In the genomic region with DNA sequence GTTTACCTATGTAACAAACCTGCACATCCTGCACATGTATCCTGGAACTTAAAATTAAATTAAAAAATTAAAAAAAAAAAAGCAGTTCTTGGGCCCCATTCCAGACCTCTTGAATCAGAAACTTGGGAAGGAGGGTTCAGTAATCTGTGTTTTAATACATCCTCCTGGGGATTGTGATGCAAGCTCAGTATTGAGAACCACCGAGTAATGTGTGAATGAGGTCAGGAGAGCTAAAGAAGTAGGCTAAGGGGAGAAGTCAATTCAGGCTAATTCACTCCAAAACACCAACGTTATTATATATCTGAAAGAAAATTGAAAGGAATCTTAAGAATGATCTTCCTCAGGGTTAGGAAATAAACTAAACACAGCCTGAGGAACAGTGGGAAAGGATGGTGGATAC, we compare ENCODE assay signal across 17 cellular contexts.
DNase-seq lines count a peak whose midpoint lies in the region; ATAC-seq and TF ChIP-seq lines count a peak whose summit lies in the region.
"Had no signal": no experiment of that assay in that cellular context is flagged by ENCODE, and none has a peak within 500 bp of the region (broad histone marks: within the 10 kb centered on the region; RNA-seq: fewer than 3 reads in every experiment).

No MANE protein-coding gene starts in this region.

- H3K9ac ChIP-seq in GM23248: no peak overlapping the region

- no peaks in the 10 kb centered on the region for H3K79me2 ChIP-seq in GM23248 (ENCODE audit: insufficient read depth)

- H3F3A ChIP-seq in GM23248 (ENCODE audit: insufficient read depth): no peaks in the 10 kb centered on the region

- peaks cover 30% of the 10 kb centered on the region for H3K4me1 ChIP-seq in A673 (ENCODE audit: insufficient read depth, low read length, poor library complexity, severe bottlenecking)
- peaks cover 14% of the 10 kb centered on the region; the same call in 1 of the 2 replicates for H3K4me1 ChIP-seq in GM23248 (ENCODE audit: insufficient read depth)
- peaks cover 12% of the 10 kb centered on the region for H3K4me1 ChIP-seq in suprapubic skin
- H3K4me1 ChIP-seq: A549, BE2C had no signal

- no peak for ATAC-seq in GM18517 (IDR thresholded peaks at IDR 0.05; ENCODE audit: unreplicated experiment)
- ATAC-seq: A549 had no signal

- TF ChIP-seq CTCF in A673 (conservative IDR thresholded peaks at IDR 0.05; ENCODE audit: low read depth, low read length) (no peak), cardiac fibroblast (IDR thresholded peaks at IDR 0.05; ENCODE audit: low read depth, low read length) (no peak), suprapubic skin (IDR thresholded peaks at IDR 0.05) (no peak)

- CTCF ChIA-PET in A673 (lab: Charles Lee): interaction anchor here (1.4 kb wide), 1 partner anchor 184 kb away, joined by 11 read pairs; no protein-coding TSS in a partner anchor

- intact Hi-C loops in A673 (cut with micrococcal nuclease; ENCODE audit: unreplicated experiment): loop anchor here (10.0 kb wide), 2 partner anchors 353 to 923 kb away; a partner anchor contains a TSS

- BruUV-seq in A673 (replicated peaks; lab: Mats Ljungman, UMichigan): no TSS peak

- WGBS in GM23248 (ENCODE audit: low coverage in 1 of 2, low lambda C conversion rate in 2 of 2, missing lambda C conversion rate in 2 of 2), 2 experiments: 15% methylated on average over 2 of the region's 2 CpGs
- 34% methylated on average over 2 of the region's 2 CpGs for WGBS in suprapubic skin

- H3K4me3 ChIP-seq in A673 (ENCODE audit: low read depth, low read length, poor library complexity, severe bottlenecking): peak overlapping the region; percentile 43
- H3K4me3 ChIP-seq in GM23248: no peak overlapping the region
- no peak overlapping the region for H3K4me3 ChIP-seq in cardiac fibroblast (replicated peaks in 1 of 2; ENCODE audit: low read depth in 2 of 2, low read length in 2 of 2)
- H3K4me3 ChIP-seq in suprapubic skin: no peak overlapping the region
- H3K4me3 ChIP-seq: A549, K562 had no signal

- no peak for TF ChIP-seq POLR2A in suprapubic skin (IDR thresholded peaks at IDR 0.05)

- no peaks in the 10 kb centered on the region for H3K36me3 ChIP-seq in A673 (ENCODE audit: insufficient read depth, low read length, poor library complexity, severe bottlenecking)
- H3K36me3 ChIP-seq in GM23248 (ENCODE audit: low read depth): no peaks in the 10 kb centered on the region
- H3K36me3 ChIP-seq in suprapubic skin: no peaks in the 10 kb centered on the region
- H3K36me3 ChIP-seq: BE2C had no signal

- no peaks in the 10 kb centered on the region for H4K20me1 ChIP-seq in GM23248 (ENCODE audit: insufficient read depth)

- H3K4me2 ChIP-seq in GM23248 (ENCODE audit: unreplicated experiment): no peak overlapping the region
- H3K4me2 ChIP-seq: A549 had no signal

- in situ Hi-C loops in GM23248 (cut with MboI): no loop called here

- H3K9me3 ChIP-seq in A673 (ENCODE audit: low read depth, low read length, poor library complexity, severe bottlenecking) (no peaks in the 10 kb centered on the region), GM23248 (ENCODE audit: low read depth) (no peaks in the 10 kb centered on the region), suprapubic skin (no peaks in the 10 kb centered on the region)
- H3K9me3 ChIP-seq: A549, BE2C had no signal

- H3K27ac ChIP-seq in A673 (ENCODE audit: low read depth, low read length, poor library complexity, severe bottlenecking) (peak overlapping the region; percentile 58), GM23248 (no peak overlapping the region), suprapubic skin (no peak overlapping the region)
- H3K27ac ChIP-seq: A549, HL-60 had no signal

- DNase-seq in A673 (ENCODE audit: low spot score) (peak; percentile 62), GM23248 (peak; percentile 61), cardiac fibroblast (ENCODE audit: low read depth in 2 of 2) (peak; percentile 26 to 65), hepatic stellate cell (ENCODE audit: low spot score) (peak; percentile 21), suprapubic skin (ENCODE audit: low spot score in 2 of 2) (no peak), hippocampal formation (lab: John Stamatoyannopoulos, UW) (no peak), NCI-H187 treated with DMSO at 0.1 percent for 48 hours (lab: John Stamatoyannopoulos, UW) (no peak)
- DNase-seq: CD4-positive, alpha-beta memory T cell; DMS79 treated with DMSO at 0.1 percent for 48 hours; GF-D8; GOT3; NCI-H2107 had no signal

- POLR2A ChIA-PET in A673 (lab: Charles Lee; ENCODE audit: low non-redundant PET): interaction anchor here (0.6 kb wide), 1 partner anchor 225 kb away, joined by 3 read pairs; no protein-coding TSS in a partner anchor

- no peaks in the 10 kb centered on the region for H3K27me3 ChIP-seq in A673 (replicated peaks; ENCODE audit: insufficient read depth, low read depth, low read length, poor library complexity)
- H3K27me3 ChIP-seq in GM23248 (replicated peaks; ENCODE audit: insufficient read depth): no peaks in the 10 kb centered on the region
- H3K27me3 ChIP-seq in suprapubic skin: no peaks in the 10 kb centered on the region
- H3K27me3 ChIP-seq: BE2C had no signal

- TF ChIP-seq EP300 in suprapubic skin (IDR thresholded peaks at IDR 0.05): no peak

- no peaks in the 10 kb centered on the region for H3K9me2 ChIP-seq in GM23248 (ENCODE audit: insufficient read depth)

- H2AFZ ChIP-seq in GM23248: no peak overlapping the region

Comparison
In these comparisons a context has a peak if more than half of its experiments do, and no peak if none do; other contexts are left out.
1. DNase-seq: peak in A673 (single experiment), GM23248 (single experiment), cardiac fibroblast (2 of 2) and hepatic stellate cell (single experiment); none in suprapubic skin (0 of 2), hippocampal formation (0 of 2) and NCI-H187 treated with DMSO at 0.1 percent for 48 hours (single experiment).